Comparison of ENCODE assay signal across 20 cellular contexts in genomic region chr13:98945863-98946605, GRCh38. TPM values are rescaled to one million over a fixed set of nuclear protein-coding genes. Genes with fewer than 3 reads are reported as not detected.
DNase-seq lines count a peak whose midpoint lies in the region; FAIRE-seq lines count a peak whose summit lies in the region.
"Had no signal": no experiment of that assay in that cellular context is flagged by ENCODE, and none has a peak within 500 bp of the region (broad histone marks: within the 10 kb centered on the region; RNA-seq: fewer than 3 reads in every experiment).

No MANE protein-coding gene starts in this region.

- FAIRE-seq in small intestine (lab: Jason Lieb, UNC), result no peak

- H3K4me1 ChIP-seq in mesenchymal stem cell (ENCODE audit: control insufficient read depth, insufficient read depth, low read depth, low read length), result peaks cover 4% of the 10 kb centered on the region
- H3K4me1 ChIP-seq in subcutaneous abdominal adipose tissue (ENCODE audit: control insufficient read depth in 5 of 5, insufficient read depth in 5 of 5, low read length in 5 of 5), result peaks cover 0 to 43% (median 3%) of the 10 kb centered on the region in 5 donors
- no peaks in the 10 kb centered on the region for H3K4me1 ChIP-seq in small intestine (ENCODE audit: control insufficient read depth in 2 of 2, insufficient read depth in 1 of 2, low read depth in 1 of 2, low read length in 1 of 2)
- H3K4me1 ChIP-seq: body of pancreas, colonic mucosa had no signal

- peaks cover 19% of the 10 kb centered on the region for H3K79me1 ChIP-seq in mesenchymal stem cell (replicated peaks; ENCODE audit: low read length, poor library complexity, severe bottlenecking)

- peak overlapping the region in 1 of 2 experiments; percentile 1 for H3K14ac ChIP-seq in mesenchymal stem cell (ENCODE audit: low read length in 2 of 2)

- H2BK12ac ChIP-seq in mesenchymal stem cell (ENCODE audit: low read length in 2 of 2), result no peak overlapping the region

- no peak overlapping the region for H3K4me3 ChIP-seq in H7 (ENCODE audit: insufficient read depth, low read depth, low read length)
- H3K4me3 ChIP-seq in mesenchymal stem cell (ENCODE audit: insufficient read depth in 1 of 2, low read depth in 1 of 2, low read length in 2 of 2), result no peak overlapping the region
- H3K4me3 ChIP-seq in subcutaneous abdominal adipose tissue (ENCODE audit: low read depth in 1 of 5, low read length in 5 of 5), result no peak overlapping the region
- H3K4me3 ChIP-seq in small intestine (ENCODE audit: low read depth in 1 of 2, low read length in 2 of 2), result no peak overlapping the region
- H3K4me3 ChIP-seq: body of pancreas, colonic mucosa, heart left ventricle, lower lobe of right lung, thoracic aorta had no signal

- peaks cover 10% of the 10 kb centered on the region for H3K36me3 Mint-ChIP-seq in activated T-helper 2 cell treated with anti-CD3 and anti-CD28 coated beads, Interferon-gamma antibody, Interleukin-2, Interleukin-4, amounts not matched to agents 10 μg/mL and 5 μg/mL and 100 μg/mL, durations not matched to agents 14 hours and 24 hours and 36 hours (ENCODE audit: low read depth)

- H2AK5ac ChIP-seq in mesenchymal stem cell (ENCODE audit: low read length, severe bottlenecking), result peak overlapping the region; percentile 13

- no peaks in the 10 kb centered on the region for H3K4me1 Mint-ChIP-seq in activated T-helper 2 cell treated with anti-CD3 and anti-CD28 coated beads, Interferon-gamma antibody, Interleukin-2, Interleukin-4, amounts not matched to agents 10 μg/mL and 5 μg/mL and 100 μg/mL, durations not matched to agents 14 hours and 24 hours and 36 hours (ENCODE audit: low read depth)
- H3K4me1 Mint-ChIP-seq: immature natural killer cell had no signal

- no peak overlapping the region for H3K4me2 ChIP-seq in mesenchymal stem cell (ENCODE audit: low read length, poor library complexity, severe bottlenecking)

- WGBS in mesenchymal stem cell, result 87% methylated on average over 9 of the region's 9 CpGs
- 91 to 93% (median 92%) methylated on average over 9 of the region's 9 CpGs for WGBS in small intestine, 3 donors

- DNase-seq in H7 (peak; percentile 26), mesenchymal stem cell (peak; percentile 16), small intestine (no peak), NCI-H128 (lab: John Stamatoyannopoulos, UW; ENCODE audit: unreplicated experiment) (no peak), SKM-1 (lab: John Stamatoyannopoulos, UW; ENCODE audit: unreplicated experiment) (no peak)
- DNase-seq in activated T-helper 2 cell treated with anti-CD3 and anti-CD28 coated beads, Interferon-gamma antibody, Interleukin-2, Interleukin-4, amounts not matched to agents 10 μg/mL and 5 μg/mL and 100 μg/mL, durations not matched to agents 14 hours and 24 hours and 36 hours (ENCODE audit: low spot score), result no peak
- DNase-seq: activated T-cell treated with anti-CD3 and anti-CD28 coated beads, Interleukin-2, amount 50 U/mL, for 24 hours; body of pancreas; colonic mucosa; COR-L47; heart left ventricle; immature natural killer cell; lower lobe of right lung; NCI-H1105 treated with DMSO at 0.1 percent for 48 hours; NCI-H2107; NCI-H510A; right cardiac atrium had no signal

- no peak overlapping the region for H3K4ac ChIP-seq in mesenchymal stem cell (ENCODE audit: low read depth in 1 of 2, low read length in 2 of 2)

- H3K27me3 ChIP-seq in H7 (ENCODE audit: control insufficient read depth, insufficient read depth, low read length) (no peaks in the 10 kb centered on the region), mesenchymal stem cell (ENCODE audit: control insufficient read depth in 1 of 2, insufficient read depth in 1 of 2, low read length in 2 of 2) (no peaks in the 10 kb centered on the region), subcutaneous abdominal adipose tissue (ENCODE audit: control insufficient read depth in 5 of 5, insufficient read depth in 4 of 5, low read length in 5 of 5) (no peaks in the 10 kb centered on the region), small intestine (ENCODE audit: control insufficient read depth in 2 of 2, insufficient read depth in 2 of 2, low read length in 2 of 2) (no peaks in the 10 kb centered on the region)
- H3K27me3 ChIP-seq: body of pancreas, colonic mucosa, heart left ventricle had no signal

- no peaks in the 10 kb centered on the region for H3K9me3 Mint-ChIP-seq in activated T-helper 2 cell treated with anti-CD3 and anti-CD28 coated beads, Interferon-gamma antibody, Interleukin-2, Interleukin-4, amounts not matched to agents 10 μg/mL and 5 μg/mL and 100 μg/mL, durations not matched to agents 14 hours and 24 hours and 36 hours
- H3K9me3 Mint-ChIP-seq: activated T-cell treated with anti-CD3 and anti-CD28 coated beads, Interleukin-2, amount 50 U/mL, for 24 hours; immature natural killer cell had no signal

- H4K8ac ChIP-seq in mesenchymal stem cell (ENCODE audit: low read length), result no peak overlapping the region

- H2BK120ac ChIP-seq in mesenchymal stem cell (ENCODE audit: low read depth, low read length), result no peak overlapping the region

- intact Hi-C loops in activated T-helper 2 cell treated with anti-CD3 and anti-CD28 coated beads, Interferon-gamma antibody, Interleukin-2, Interleukin-4, amounts not matched to agents 10 μg/mL and 5 μg/mL and 100 μg/mL, durations not matched to agents 14 hours and 24 hours and 36 hours (cut with micrococcal nuclease), result no loop called here

- H3K27ac Mint-ChIP-seq in activated T-helper 2 cell treated with anti-CD3 and anti-CD28 coated beads, Interferon-gamma antibody, Interleukin-2, Interleukin-4, amounts not matched to agents 10 μg/mL and 5 μg/mL and 100 μg/mL, durations not matched to agents 14 hours and 24 hours and 36 hours, result peak overlapping the region; percentile 0

- H4K91ac ChIP-seq in mesenchymal stem cell (ENCODE audit: low read length), result no peak overlapping the region

- H3K36me3 ChIP-seq in H7 (replicated peaks; ENCODE audit: control insufficient read depth, insufficient read depth, low read length) (no peaks in the 10 kb centered on the region), mesenchymal stem cell (ENCODE audit: control insufficient read depth in 1 of 2, insufficient read depth in 2 of 2, low read depth in 1 of 2, low read length in 2 of 2) (peaks cover 0 to 3% of the 10 kb centered on the region in 2 experiments), subcutaneous abdominal adipose tissue (ENCODE audit: control insufficient read depth in 5 of 5, insufficient read depth in 5 of 5, low read length in 5 of 5) (peaks cover 0 to 3% (median 0%) of the 10 kb centered on the region in 5 donors), small intestine (ENCODE audit: control insufficient read depth in 2 of 2, insufficient read depth in 2 of 2, low read length in 2 of 2) (no peaks in the 10 kb centered on the region)
- H3K36me3 ChIP-seq: colonic mucosa, heart left ventricle, lower lobe of right lung, thoracic aorta had no signal

- H2BK5ac ChIP-seq in mesenchymal stem cell (ENCODE audit: low read depth, low read length, poor library complexity, severe bottlenecking), result no peak overlapping the region

- no peak overlapping the region for H3K23ac ChIP-seq in mesenchymal stem cell (ENCODE audit: low read length in 2 of 2)

- no peak overlapping the region for H3K9ac ChIP-seq in mesenchymal stem cell (ENCODE audit: low read length)
- H3K9ac ChIP-seq in subcutaneous abdominal adipose tissue (ENCODE audit: low read length in 5 of 5), result no peak overlapping the region

- H3K27ac ChIP-seq in mesenchymal stem cell (ENCODE audit: low read length, poor library complexity, severe bottlenecking), result no peak overlapping the region
- peak overlapping the region; percentile 24 for H3K27ac ChIP-seq in subcutaneous abdominal adipose tissue (ENCODE audit: low read depth, low read length)
- no peak overlapping the region for H3K27ac ChIP-seq in small intestine (ENCODE audit: low read depth in 1 of 2, low read length in 1 of 2)
- H3K27ac ChIP-seq: body of pancreas, colonic mucosa, thoracic aorta had no signal

- H2AFZ ChIP-seq in mesenchymal stem cell (ENCODE audit: low read depth, low read length), result no peak overlapping the region

- H3K9me3 ChIP-seq in mesenchymal stem cell (ENCODE audit: control insufficient read depth, low read length), result no peaks in the 10 kb centered on the region
- H3K9me3 ChIP-seq in subcutaneous abdominal adipose tissue (ENCODE audit: control insufficient read depth in 5 of 5, low read length in 5 of 5), result no peaks in the 10 kb centered on the region
- no peaks in the 10 kb centered on the region for H3K9me3 ChIP-seq in small intestine (ENCODE audit: control insufficient read depth, low read depth)
- H3K9me3 ChIP-seq: body of pancreas, colonic mucosa, heart left ventricle, lower lobe of right lung, thoracic aorta had no signal

- H2BK15ac ChIP-seq in mesenchymal stem cell (ENCODE audit: low read depth, poor library complexity, severe bottlenecking), result no peak overlapping the region

- no peaks in the 10 kb centered on the region for H3K27me3 Mint-ChIP-seq in activated T-helper 2 cell treated with anti-CD3 and anti-CD28 coated beads, Interferon-gamma antibody, Interleukin-2, Interleukin-4, amounts not matched to agents 10 μg/mL and 5 μg/mL and 100 μg/mL, durations not matched to agents 14 hours and 24 hours and 36 hours (ENCODE audit: low read depth)
- H3K27me3 Mint-ChIP-seq: activated naive CD8-positive, alpha-beta T cell; activated T-cell treated with anti-CD3 and anti-CD28 coated beads, Interleukin-2, amount 50 U/mL, for 24 hours had no signal

- H3K18ac ChIP-seq in mesenchymal stem cell (ENCODE audit: low read depth in 1 of 2, low read length in 2 of 2), result no peak overlapping the region

- H3K4me3 Mint-ChIP-seq in activated T-helper 2 cell treated with anti-CD3 and anti-CD28 coated beads, Interferon-gamma antibody, Interleukin-2, Interleukin-4, amounts not matched to agents 10 μg/mL and 5 μg/mL and 100 μg/mL, durations not matched to agents 14 hours and 24 hours and 36 hours (ENCODE audit: low read depth), result no peak overlapping the region
- H3K4me3 Mint-ChIP-seq: activated naive CD8-positive, alpha-beta T cell; activated T-cell treated with anti-CD3 and anti-CD28 coated beads, Interleukin-2, amount 50 U/mL, for 24 hours; immature natural killer cell had no signal

RNA-seq across cellular contexts. Expression of gene DOCK9, which starts 31.8 kb away (rescaled TPM):
- 5.1 and 7.7 TPM in 2 replicates for total RNA-seq in H7 (2014; rRNA removed; shearing (Covaris generic))
- total RNA-seq in activated T-helper 2 cell treated with anti-CD3 and anti-CD28 coated beads, Interferon-gamma antibody, Interleukin-2, Interleukin-4, amounts not matched to agents 10 μg/mL and 5 μg/mL and 100 μg/mL, durations not matched to agents 14 hours and 24 hours and 36 hours, result 36.0 and 40.7 TPM in 2 replicates
- polyA plus RNA-seq in mesenchymal stem cell (2013, experiment 1 of 2), result 22.0 TPM
- polyA plus RNA-seq in mesenchymal stem cell (2013, experiment 2 of 2), result 20.8 TPM
- polyA plus RNA-seq in small intestine, result 10 to 100 TPM; 18.6 to 50.8 (median 23.3) TPM

Comparison
In these comparisons a context has a peak if more than half of its experiments do, and no peak if none do; other contexts are left out.
1. DNase-seq: peak in H7 (single experiment) and mesenchymal stem cell (single experiment); none in activated T-helper 2 cell treated with anti-CD3 and anti-CD28 coated beads, Interferon-gamma antibody, Interleukin-2, Interleukin-4, amounts not matched to agents 10 μg/mL and 5 μg/mL and 100 μg/mL, durations not matched to agents 14 hours and 24 hours and 36 hours (single experiment), small intestine (single experiment), NCI-H128 (single experiment) and SKM-1 (single experiment).